ENCODE assay signal across 8 cellular contexts in genomic region chr16:53131050-53131362, GRCh38.
DNase-seq lines count a peak whose midpoint lies in the region; ATAC-seq, FAIRE-seq and TF ChIP-seq lines count a peak whose summit lies in the region.

No MANE protein-coding gene starts in this region.

- intact Hi-C loops in HepG2 (cut with micrococcal nuclease; ENCODE audit: unreplicated experiment) (loop anchor here (2.0 kb wide), 1 partner anchor 152 kb away; no protein-coding TSS in a partner anchor), left colon (cut with DNase I, micrococcal nuclease) (loop anchor here in 1 of 2 donors (5.0 to 10.0 kb wide), 2 partner anchors 76 kb away; partner anchors contain the start of genes CHD9 and CHD9NB)

- FAIRE-seq in HepG2 (lab: Jason Lieb, UNC) = no peak

- WGBS in HepG2 (ENCODE audit: low lambda C conversion rate) = 0% methylated on average over 4 of the region's 46 CpGs

- H3K4me3 ChIP-seq in CD8-positive, alpha-beta memory T cell (ENCODE audit: low read length) = no peak overlapping the region
- H3K4me3 ChIP-seq in HEK293 (ENCODE audit: low read depth, low read length) = peak overlapping the region; percentile 79
- peak overlapping the region; percentile 77 for H3K4me3 ChIP-seq in WERI-Rb-1 (ENCODE audit: low read depth, low read length)
- H3K4me3 ChIP-seq in HepG2 (replicated peaks in 1 of 3; ENCODE audit: insufficient read depth in 1 of 3, low read depth in 2 of 3, low read length in 3 of 3) = peak overlapping the region; percentile 67 to 96 (median 73); a peak in 5 of 6 replicates

- H3K9me3 ChIP-seq in CD8-positive, alpha-beta memory T cell (ENCODE audit: low read length) = no peaks in the 10 kb centered on the region
- H3K9me3 ChIP-seq in HEK293 (ENCODE audit: control insufficient read depth, insufficient read depth, low read depth, low read length) (no peaks in the 10 kb centered on the region), WERI-Rb-1 (ENCODE audit: severe bottlenecking) (no peaks in the 10 kb centered on the region), HepG2 (ENCODE audit: low read length) (no peaks in the 10 kb centered on the region)

- H3K27ac ChIP-seq in CD8-positive, alpha-beta memory T cell (ENCODE audit: low read depth, low read length) = no peak overlapping the region
- H3K27ac ChIP-seq in HEK293 (ENCODE audit: extremely low read depth, low read depth, low read length) (peak overlapping the region; percentile 62; the same call in 1 of the 2 replicates), WERI-Rb-1 (peak overlapping the region; percentile 99), HepG2 (ENCODE audit: extremely low read length, insufficient read depth, low read length) (peak overlapping the region; percentile 96)

- H3K36me3 ChIP-seq in CD8-positive, alpha-beta memory T cell (ENCODE audit: insufficient read depth, low read length) = no peaks in the 10 kb centered on the region
- H3K36me3 ChIP-seq in HEK293 (ENCODE audit: control insufficient read depth in 2 of 2, insufficient read depth in 1 of 2, low read length in 2 of 2) (no peaks in the 10 kb centered on the region), WERI-Rb-1 (no peaks in the 10 kb centered on the region), HepG2 (replicated peaks in 1 of 2; ENCODE audit: control insufficient read depth in 1 of 2, insufficient read depth in 2 of 2, low read length in 2 of 2) (no peaks in the 10 kb centered on the region; a peak in 1 of 5 replicates)

- no peaks in the 10 kb centered on the region for H4K20me1 ChIP-seq in HepG2 (ENCODE audit: insufficient read depth, low read length)

- TF ChIP-seq EP300 in HepG2 (IDR thresholded peaks at IDR 0.05; ENCODE audit: low read depth in 2 of 2, low read length in 2 of 2) (no peak), HepG2 (CRISPR knock-in tag; IDR thresholded peaks at IDR 0.05; ENCODE audit: borderline replicate concordance) (no peak)

- no peak; a peak in 1 of 4 replicates for TF ChIP-seq POLR2A in HepG2 (IDR thresholded peaks at IDR 0.05; ENCODE audit: insufficient read depth in 1 of 2, low read depth in 2 of 2, low read length in 2 of 2)

- H3K4me1 ChIP-seq in CD8-positive, alpha-beta memory T cell (ENCODE audit: insufficient read depth, low read length) = peaks cover 10% of the 10 kb centered on the region
- no peaks in the 10 kb centered on the region for H3K4me1 ChIP-seq in HEK293 (ENCODE audit: control insufficient read depth, insufficient read depth, low read length)
- peaks cover 42% of the 10 kb centered on the region for H3K4me1 ChIP-seq in HepG2 (ENCODE audit: insufficient read depth, low read length)

- peaks cover 28 to 32% (median 29%) of the 10 kb centered on the region in 3 donors for H3K4me1 Mint-ChIP-seq in CD8-positive, alpha-beta memory T cell

- peak overlapping the region; percentile 88 for H3K9ac ChIP-seq in HepG2 (ENCODE audit: insufficient read depth, low read depth, low read length)

- ATAC-seq in HepG2 = no peak
- no peak for ATAC-seq in HG03196 (IDR thresholded peaks at IDR 0.05; ENCODE audit: unreplicated experiment)
- ATAC-seq in left colon = no peak

- POLR2A ChIA-PET in CD8-positive, alpha-beta memory T cell (lab: Charles Lee) = no interaction called here
- POLR2A ChIA-PET in HEK293 (lab: Yijun Ruan, JAX) = no interaction called here
- POLR2A ChIA-PET in HepG2 (lab: Yijun Ruan, JAX) = no interaction called here

- H3K27me3 ChIP-seq in CD8-positive, alpha-beta memory T cell (ENCODE audit: insufficient read depth, low read length, poor library complexity, severe bottlenecking) = no peaks in the 10 kb centered on the region
- H3K27me3 ChIP-seq in WERI-Rb-1 (ENCODE audit: insufficient read depth, low read depth, severe bottlenecking) (no peaks in the 10 kb centered on the region), HepG2 (ENCODE audit: control insufficient read depth in 1 of 2, insufficient read depth in 2 of 2, low read length in 2 of 2) (no peaks in the 10 kb centered on the region; a peak in 2 of 5 replicates)

- peak overlapping the region; percentile 43; the same call in 1 of the 2 replicates for H3K4me2 ChIP-seq in HepG2 (ENCODE audit: low read depth, low read length)

- DNase-seq in CD8-positive, alpha-beta memory T cell = no peak
- DNase-seq in WERI-Rb-1 = no peak
- DNase-seq in HepG2 (ENCODE audit: low spot score) = no peak
- DNase-seq in GM19238 (ENCODE audit: insufficient read length, low spot score) = no peak
- DNase-seq in left colon = no peak
- DNase-seq in stimulated activated CD4-positive, alpha-beta T cell treated with anti-CD3 and anti-CD28 coated beads, Interleukin-4, amount 100 ng/mL, for 1 hour = no peak

- no peak overlapping the region for H2AFZ ChIP-seq in HepG2 (ENCODE audit: low read length)

- in situ Hi-C loops in HepG2 (cut with HindIII; ENCODE audit: extremely low pct_ligation_motif_present, low pct_unique_long_range_greater_than_20kb) = no loop called here

- no TSS peak for BruUV-seq in HepG2 (replicated peaks; lab: Mats Ljungman, UMichigan)

- peaks cover 0 to 4% (median 0%) of the 10 kb centered on the region in 3 donors for H3K36me3 Mint-ChIP-seq in CD8-positive, alpha-beta memory T cell

- no peaks in the 10 kb centered on the region for H3K27me3 Mint-ChIP-seq in CD8-positive, alpha-beta memory T cell

- TF ChIP-seq CTCF in HEK293 (tag by site-specific recombination; IDR thresholded peaks at IDR 0.05) = no peak
- TF ChIP-seq CTCF in WERI-Rb-1 (IDR thresholded peaks at IDR 0.05; ENCODE audit: low read depth, low read length) = no peak
- TF ChIP-seq CTCF in HepG2 (CRISPR knock-in tag; IDR thresholded peaks at IDR 0.05) = no peak

- H3K9me3 Mint-ChIP-seq in CD8-positive, alpha-beta memory T cell = no peaks in the 10 kb centered on the region

- CTCF ChIA-PET in CD8-positive, alpha-beta memory T cell (lab: Charles Lee) = no interaction called here
- CTCF ChIA-PET in HEK293 (lab: Yijun Ruan, JAX) (no interaction called here), HepG2 (lab: Yijun Ruan, JAX; ENCODE audit: low intra/inter-chr PET ratio, low total read pairs) (interaction anchor here (0.8 to 2.1 kb wide), 3 partner anchors 29 to 76 kb away, joined by 4 to 8 read pairs (median 7); partner anchors contain the start of gene CHD9)

- peaks cover 23% of the 10 kb centered on the region for H3K79me2 ChIP-seq in HepG2 (ENCODE audit: insufficient read depth, low read length)

- no peak for TF ChIP-seq RAD21 in HepG2 (CRISPR knock-in tag; IDR thresholded peaks at IDR 0.05)

- H3K27ac Mint-ChIP-seq in CD8-positive, alpha-beta memory T cell = peak overlapping the region in 2 of 8 donors; percentile 58 to 76

- H3K4me3 Mint-ChIP-seq in CD8-positive, alpha-beta memory T cell = peak overlapping the region in 4 of 7 donors; percentile 77 to 91 (median 78)

TF ChIP-seq in HEK293, 187 proteins besides CTCF, POLR2A, EP300 and RAD21:
- TF ChIP-seq ZNF266 (tag by site-specific recombination; IDR thresholded peaks at IDR 0.05; ENCODE audit: low read depth) (no peak), ZNF16 (tag by site-specific recombination; IDR thresholded peaks at IDR 0.05; ENCODE audit: low read depth) (no peak), ZNF2 (tag by site-specific recombination; IDR thresholded peaks at IDR 0.05) (no peak), ZNF133 (tag by site-specific recombination; IDR thresholded peaks at IDR 0.05) (no peak), ZNF629 (tag by site-specific recombination; IDR thresholded peaks at IDR 0.05) (no peak), ZNF132 (tag by site-specific recombination; IDR thresholded peaks at IDR 0.05; ENCODE audit: borderline replicate concordance) (no peak), ZSCAN23 (tag by site-specific recombination; IDR thresholded peaks at IDR 0.05) (no peak), GLI2 (tag by site-specific recombination; IDR thresholded peaks at IDR 0.05; ENCODE audit: borderline replicate concordance, low read depth) (no peak), AEBP2 (tag by site-specific recombination; IDR thresholded peaks at IDR 0.05; ENCODE audit: borderline replicate concordance) (no peak)
TF ChIP-seq in HEK293: peak in this region for 0.

TF ChIP-seq in HepG2, 621 proteins besides CTCF, POLR2A, EP300 and RAD21 (continues in another document):
- 0 out of 2 replicates have a peak, but pooled peaks have one; percentile 0 for TF ChIP-seq RERE (CRISPR knock-in tag; IDR thresholded peaks at IDR 0.05; ENCODE audit: low read depth)
- 0 out of 2 replicates have a peak, but pooled peaks have one; percentile 4 for TF ChIP-seq ZNF430 (CRISPR knock-in tag; IDR thresholded peaks at IDR 0.05)
